ENCODE assay signal across 27 cellular contexts in the genomic region with DNA sequence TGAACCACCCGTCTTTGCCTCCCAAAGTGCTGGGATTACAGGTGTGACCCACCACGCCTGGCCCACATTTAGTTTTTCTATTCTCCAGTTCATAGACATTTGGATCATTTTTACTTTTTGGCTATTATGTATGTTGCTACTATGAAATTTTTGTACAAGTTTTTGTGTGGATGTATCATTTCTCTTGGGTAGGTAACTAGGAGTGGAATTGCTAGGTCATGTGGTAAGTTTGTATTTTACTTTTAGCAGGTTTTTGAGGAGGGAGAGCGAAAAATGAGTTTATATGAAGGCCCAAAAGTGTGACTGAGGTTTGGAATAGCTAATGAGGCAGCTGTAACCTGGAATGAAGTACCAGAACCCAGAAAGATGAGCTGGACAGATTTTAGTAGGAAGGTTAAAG.
"Had no signal": no experiment of that assay in that cellular context is flagged by ENCODE, and none has a peak within 500 bp of the region (broad histone marks: within the 10 kb centered on the region; RNA-seq: fewer than 3 reads in every experiment).

No MANE protein-coding gene starts in this region.

- DNase-seq: effector memory CD8-positive, alpha-beta T cell; erythroblast; esophagus squamous epithelium; foreskin melanocyte; glutamatergic neuron; heart right ventricle; hippocampal formation; islet precursor cell; kidney glomerular epithelial cell; left colon; left ventricle myocardium superior; lower lobe of right lung; naive thymus-derived CD8-positive, alpha-beta T cell; right lobe of liver; small intestine; stimulated activated CD4-positive, alpha-beta T cell treated with anti-CD3 and anti-CD28 coated beads, Interleukin-15, amount 100 ng/mL, for 24 hours; stimulated activated CD4-positive, alpha-beta T cell treated with anti-CD3 and anti-CD28 coated beads, Interleukin-2, amount 100 ng/mL, for 48 hours; stimulated activated naive B cell treated with anti-CD40 and anti-IgM and Interleukin-4, amounts not matched to agents 10 μg/mL and 1 μg/mL and 100 μg/mL, for 72 hours; transverse colon; upper lobe of right lung; uterus had no signal

- H3K4me3 ChIP-seq: coronary artery, esophagus squamous epithelium, heart right ventricle, lower lobe of right lung, right lobe of liver, suprapubic skin, transverse colon, upper lobe of right lung, uterus had no signal

- H3K27ac ChIP-seq: coronary artery, lower lobe of right lung, parathyroid adenoma, right lobe of liver, suprapubic skin, upper lobe of right lung, uterus had no signal

- H3K36me3 ChIP-seq: esophagus squamous epithelium, heart right ventricle, lower lobe of right lung, right lobe of liver, suprapubic skin, transverse colon, upper lobe of right lung, uterus had no signal

- H3K27me3 ChIP-seq: esophagus squamous epithelium, heart right ventricle, right lobe of liver, suprapubic skin, transverse colon, upper lobe of right lung, uterus had no signal

- H3K4me3 Mint-ChIP-seq: effector memory CD8-positive, alpha-beta T cell; naive thymus-derived CD8-positive, alpha-beta T cell; neural crest cell; stimulated activated naive B cell treated with anti-CD40 and anti-IgM and Interleukin-4, amounts not matched to agents 10 μg/mL and 1 μg/mL and 100 μg/mL, for 72 hours; stimulated activated naive CD8-positive, alpha-beta T cell treated with anti-CD3 and anti-CD28 coated beads, Interleukin-15, Interleukin-2, amounts not matched to agents 100 ng/mL and 50 ng/mL, for 24 hours had no signal

- H3K27ac Mint-ChIP-seq: progenitor cell of endocrine pancreas; stimulated activated naive B cell treated with anti-CD40 and anti-IgM and Interleukin-4, amounts not matched to agents 10 μg/mL and 1 μg/mL and 100 μg/mL, for 72 hours; stimulated activated naive CD8-positive, alpha-beta T cell treated with anti-CD3 and anti-CD28 coated beads, Interleukin-15, Interleukin-2, amounts not matched to agents 100 ng/mL and 50 ng/mL, for 24 hours had no signal

- H3K9me3 Mint-ChIP-seq: effector memory CD8-positive, alpha-beta T cell; naive thymus-derived CD8-positive, alpha-beta T cell; neural crest cell; stimulated activated naive B cell treated with anti-CD40 and anti-IgM and Interleukin-4, amounts not matched to agents 10 μg/mL and 1 μg/mL and 100 μg/mL, for 72 hours; stimulated activated naive CD8-positive, alpha-beta T cell treated with anti-CD3 and anti-CD28 coated beads, Interleukin-15, Interleukin-2, amounts not matched to agents 100 ng/mL and 50 ng/mL, for 24 hours had no signal

- ATAC-seq: effector memory CD8-positive, alpha-beta T cell; heart right ventricle; left colon; left ventricle myocardium superior; lower lobe of right lung; naive thymus-derived CD8-positive, alpha-beta T cell; right lobe of liver; stimulated activated naive B cell treated with anti-CD40 and anti-IgM and Interleukin-4, amounts not matched to agents 10 μg/mL and 1 μg/mL and 100 μg/mL, for 72 hours; upper lobe of right lung had no signal

- H3K4me1 ChIP-seq: parathyroid adenoma had no signal

- H3K9me3 ChIP-seq: esophagus squamous epithelium, heart right ventricle, lower lobe of right lung, right lobe of liver, suprapubic skin, transverse colon, upper lobe of right lung, uterus had no signal

- H3K27me3 Mint-ChIP-seq: effector memory CD8-positive, alpha-beta T cell; naive thymus-derived CD8-positive, alpha-beta T cell; progenitor cell of endocrine pancreas; stimulated activated naive B cell treated with anti-CD40 and anti-IgM and Interleukin-4, amounts not matched to agents 10 μg/mL and 1 μg/mL and 100 μg/mL, for 72 hours; stimulated activated naive CD8-positive, alpha-beta T cell treated with anti-CD3 and anti-CD28 coated beads, Interleukin-15, Interleukin-2, amounts not matched to agents 100 ng/mL and 50 ng/mL, for 24 hours had no signal
